20 cellular contexts compared by ENCODE assay signal in the genomic region with DNA sequence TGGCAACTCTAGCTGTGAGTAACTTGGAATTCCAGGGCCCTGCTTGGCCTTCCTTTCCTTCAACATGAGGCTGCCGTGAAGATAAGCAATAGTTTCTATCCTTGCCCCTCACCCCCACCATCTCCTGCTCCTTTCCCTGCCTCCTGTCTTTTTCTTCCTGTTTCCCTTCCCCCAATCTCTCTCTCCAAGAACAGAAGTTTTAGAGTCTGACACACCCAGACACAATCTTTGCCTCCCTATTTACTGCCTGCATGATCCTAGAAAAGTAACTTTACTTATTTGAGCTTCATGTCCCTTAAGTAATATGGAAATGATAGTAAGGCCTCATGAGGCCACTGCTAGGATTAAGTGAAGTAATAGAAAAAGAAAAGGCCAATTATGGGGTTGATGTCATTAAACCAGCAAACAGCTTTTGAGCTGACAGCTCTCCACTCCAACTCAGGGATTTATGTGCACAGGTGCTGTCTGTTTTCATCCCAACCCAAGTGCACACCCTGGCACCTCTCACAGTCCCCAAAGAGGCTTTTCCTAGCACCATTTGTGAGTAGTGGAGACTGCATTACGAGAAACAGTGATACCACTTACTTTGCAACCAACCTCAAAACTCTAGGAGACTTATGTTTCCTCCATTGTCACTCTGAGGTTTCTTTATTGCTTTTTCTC.
DNase-seq lines count a peak whose midpoint lies in the region; ATAC-seq and TF ChIP-seq lines count a peak whose summit lies in the region.
"Had no signal": no experiment of that assay in that cellular context is flagged by ENCODE, and none has a peak within 500 bp of the region (broad histone marks: within the 10 kb centered on the region; RNA-seq: fewer than 3 reads in every experiment).

No MANE protein-coding gene starts in this region.

- H3K4me1 ChIP-seq in mucosa of descending colon (ENCODE audit: low read depth) (no peaks in the 10 kb centered on the region), left lung (no peaks in the 10 kb centered on the region)
- H3K4me1 ChIP-seq: BLaER1 treated with 17β-estradiol and CSF1 and Interleukin-3, amounts not matched to agents 10 nM and 100 nM had no signal

- H3K4me3 ChIP-seq in mucosa of descending colon (no peak overlapping the region), left lung (no peak overlapping the region)
- H3K4me3 ChIP-seq: BLaER1 treated with 17β-estradiol and CSF1 and Interleukin-3, amounts not matched to agents 10 nM and 100 nM; GM23338; MG63; SK-N-MC had no signal

- H3K27ac ChIP-seq in left lung, result no peak overlapping the region
- H3K27ac ChIP-seq: BLaER1 treated with 17β-estradiol and CSF1 and Interleukin-3, amounts not matched to agents 10 nM and 100 nM; SK-N-MC had no signal

- ATAC-seq in mucosa of descending colon, result peak; percentile 51
- no peak for ATAC-seq in SK-N-SH treated with all-trans-retinoic acid at 6 μM for 48 hours
- ATAC-seq in left lung, result no peak
- ATAC-seq: CD8-positive, alpha-beta T cell; GM23338; Right ventricle myocardium inferior had no signal

- intact Hi-C loops in mucosa of descending colon (cut with DNase I, micrococcal nuclease), result no loop called here
- intact Hi-C loops in left lung (cut with DNase I), result no loop called here

- peaks cover 0 to 34% of the 10 kb centered on the region in 2 donors for H3K27me3 ChIP-seq in left lung
- H3K27me3 ChIP-seq: BLaER1 treated with 17β-estradiol and CSF1 and Interleukin-3, amounts not matched to agents 10 nM and 100 nM; MG63 had no signal

- TF ChIP-seq CTCF in mucosa of descending colon (IDR thresholded peaks at IDR 0.05), result no peak
- TF ChIP-seq CTCF in left lung (IDR thresholded peaks at IDR 0.05), result no peak

- H3K9me3 ChIP-seq in mucosa of descending colon (no peaks in the 10 kb centered on the region), left lung (no peaks in the 10 kb centered on the region)
- H3K9me3 ChIP-seq: BLaER1 treated with 17β-estradiol and CSF1 and Interleukin-3, amounts not matched to agents 10 nM and 100 nM; MG63 had no signal

- DNase-seq in NCI-H2171 treated with DMSO at 0.1 percent for 48 hours (lab: John Stamatoyannopoulos, UW) (peak; percentile 6), NCI-H2171 (lab: John Stamatoyannopoulos, UW) (no peak), NCI-H187 treated with DMSO at 0.1 percent for 48 hours (lab: John Stamatoyannopoulos, UW) (peak; percentile 78), NCI-H82 (lab: John Stamatoyannopoulos, UW) (peak; percentile 98), mucosa of descending colon (no peak), iPS-NIHi7 (ENCODE audit: extremely low spot score) (no peak), left lung (no peak)
- DNase-seq: Calu3; CD8-positive, alpha-beta T cell; HCEC 1CT; Karpas-422; MG63; NCI-H146; NCI-H2081 treated with DMSO at 0.1 percent for 48 hours; NK-92 treated with Interleukin-12 subunit alpha and Interleukin-12 subunit beta, amount 100 ng/mL, for 24 hours had no signal

- H3K36me3 ChIP-seq in mucosa of descending colon (ENCODE audit: low read depth) (no peaks in the 10 kb centered on the region), left lung (no peaks in the 10 kb centered on the region)
- H3K36me3 ChIP-seq: BLaER1 treated with 17β-estradiol and CSF1 and Interleukin-3, amounts not matched to agents 10 nM and 100 nM; MG63 had no signal

TF ChIP-seq in SK-N-SH treated with all-trans-retinoic acid at 6 μM for 48 hours, 23 proteins besides CTCF, POLR2A, EP300 and RAD21:
- TF ChIP-seq ZFP30 (CRISPR knock-in tag; IDR thresholded peaks at IDR 0.05) (no peak), TOX (CRISPR knock-in tag; IDR thresholded peaks at IDR 0.05; ENCODE audit: borderline replicate concordance) (no peak), TCF4 (CRISPR knock-in tag; IDR thresholded peaks at IDR 0.05; ENCODE audit: borderline replicate concordance) (no peak), ZNF70 (CRISPR knock-in tag; IDR thresholded peaks at IDR 0.05) (no peak), GLIS3 (CRISPR knock-in tag; IDR thresholded peaks at IDR 0.05) (no peak), ISL1 (CRISPR knock-in tag; IDR thresholded peaks at IDR 0.05) (no peak)
- TF ChIP-seq, protein P1, sequence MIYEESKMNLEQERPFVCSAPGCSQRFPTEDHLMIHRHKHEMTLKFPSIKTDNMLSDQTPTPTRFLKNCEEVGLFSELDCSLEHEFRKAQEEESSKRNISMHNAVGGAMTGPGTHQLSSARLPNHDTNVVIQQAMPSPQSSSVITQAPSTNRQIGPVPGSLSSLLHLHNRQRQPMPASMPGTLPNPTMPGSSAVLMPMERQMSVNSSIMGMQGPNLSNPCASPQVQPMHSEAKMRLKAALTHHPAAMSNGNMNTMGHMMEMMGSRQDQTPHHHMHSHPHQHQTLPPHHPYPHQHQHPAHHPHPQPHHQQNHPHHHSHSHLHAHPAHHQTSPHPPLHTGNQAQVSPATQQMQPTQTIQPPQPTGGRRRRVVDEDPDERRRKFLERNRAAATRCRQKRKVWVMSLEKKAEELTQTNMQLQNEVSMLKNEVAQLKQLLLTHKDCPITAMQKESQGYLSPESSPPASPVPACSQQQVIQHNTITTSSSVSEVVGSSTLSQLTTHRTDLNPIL (CRISPR knock-in tag; IDR thresholded peaks at IDR 0.05; ENCODE audit: low read depth), result no peak

Comparison
In these comparisons a context has a peak if more than half of its experiments do, and no peak if none do; other contexts are left out.
1. DNase-seq: peak in NCI-H2171 treated with DMSO at 0.1 percent for 48 hours (single experiment), NCI-H187 treated with DMSO at 0.1 percent for 48 hours (single experiment) and NCI-H82 (single experiment); none in NCI-H2171 (single experiment), mucosa of descending colon (0 of 3), iPS-NIHi7 (single experiment) and left lung (0 of 2).